Comparison of ENCODE assay signal across 10 cellular contexts in the genomic region with DNA sequence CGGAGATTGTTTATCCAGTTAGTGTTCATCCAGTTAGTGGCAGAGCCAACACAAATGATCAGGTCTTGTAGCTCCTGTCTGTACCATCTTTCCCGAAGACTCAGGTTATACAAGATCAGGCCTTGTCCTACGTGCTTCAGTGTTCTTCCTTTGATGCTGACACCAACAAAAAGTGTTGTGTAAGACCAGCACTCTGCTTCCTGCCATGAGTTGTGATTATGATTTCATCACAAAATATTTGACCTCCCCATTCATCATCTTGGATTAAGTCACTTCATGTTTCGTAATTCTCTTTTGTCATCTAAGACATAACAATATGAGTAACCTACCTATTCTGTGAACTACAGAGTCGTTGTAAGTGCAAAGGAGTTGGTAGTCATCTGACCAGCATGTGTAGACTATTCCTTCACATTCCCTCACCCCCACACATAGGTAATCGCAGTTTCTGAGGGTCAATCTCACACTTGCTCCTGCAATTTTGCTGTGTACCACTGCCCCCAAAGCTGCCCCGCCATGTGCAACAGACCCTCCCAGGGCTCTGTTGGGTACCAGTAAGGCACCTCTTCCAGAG.
A peak's percentile ranks its signal among the peaks of the same experiment; 100 is the strongest.
DNase-seq lines count a peak whose midpoint lies in the region; ATAC-seq and TF ChIP-seq lines count a peak whose summit lies in the region.
"Had no signal": no experiment of that assay in that cellular context is flagged by ENCODE, and none has a peak within 500 bp of the region (broad histone marks: within the 10 kb centered on the region; RNA-seq: fewer than 3 reads in every experiment).

No MANE protein-coding gene starts in this region.

- intact Hi-C loops in lower lobe of right lung (cut with DNase I), result no loop called here
- intact Hi-C loops in prostate gland (cut with DNase I), result no loop called here

- no peak for TF ChIP-seq POLR2A in prostate gland (IDR thresholded peaks at IDR 0.05)

- WGBS in prostate gland, result 73% methylated on average over 7 of the region's 7 CpGs

- H3K4me3 ChIP-seq in AG09309 (ENCODE audit: control insufficient read depth, low read depth, low read length), result no peak overlapping the region
- no peak overlapping the region for H3K4me3 ChIP-seq in astrocyte of the spinal cord (ENCODE audit: low read depth, low read length)
- H3K4me3 ChIP-seq in lower lobe of right lung, result no peak overlapping the region
- H3K4me3 ChIP-seq in prostate gland, result no peak overlapping the region

- no peaks in the 10 kb centered on the region for H3K9me3 ChIP-seq in lower lobe of right lung
- H3K9me3 ChIP-seq in prostate gland, result no peaks in the 10 kb centered on the region

- TF ChIP-seq CTCF in AG09309 (IDR thresholded peaks at IDR 0.05; ENCODE audit: control insufficient read depth, insufficient read depth, low read depth, low read length, missing control alignments), result no peak
- no peak for TF ChIP-seq CTCF in astrocyte of the spinal cord (IDR thresholded peaks at IDR 0.05; ENCODE audit: low read depth, low read length)
- TF ChIP-seq CTCF in lower lobe of right lung (IDR thresholded peaks at IDR 0.05), result no peak
- TF ChIP-seq CTCF in prostate gland (IDR thresholded peaks at IDR 0.05), result no peak

- H3K36me3 ChIP-seq in lower lobe of right lung (no peaks in the 10 kb centered on the region), prostate gland (no peaks in the 10 kb centered on the region)

- H3K27ac ChIP-seq in lower lobe of right lung (no peak overlapping the region), prostate gland (no peak overlapping the region)

- no peaks in the 10 kb centered on the region for H3K4me1 ChIP-seq in lower lobe of right lung
- no peaks in the 10 kb centered on the region for H3K4me1 ChIP-seq in prostate gland (replicated peaks)

- peak; percentile 93 for DNase-seq in AG09309 (ENCODE audit: low read depth)
- peak; percentile 94 for DNase-seq in M059J (ENCODE audit: low read depth)
- peak; percentile 89 for DNase-seq in astrocyte of the spinal cord (ENCODE audit: low read depth, low spot score)
- DNase-seq in lower lobe of right lung, result no peak
- DNase-seq in foreskin melanocyte, result no peak
- no peak for DNase-seq in prostate gland (ENCODE audit: low spot score)
- DNase-seq: CD8-positive, alpha-beta memory T cell; SHP77 treated with DMSO at 0.1 percent for 48 hours had no signal

- peak; percentile 44 to 55 for ATAC-seq in lower lobe of right lung
- ATAC-seq in GM21717 (IDR thresholded peaks at IDR 0.05; ENCODE audit: unreplicated experiment), result no peak
- ATAC-seq in HG02870 (IDR thresholded peaks at IDR 0.05; ENCODE audit: unreplicated experiment), result no peak

- H3K27me3 ChIP-seq in lower lobe of right lung (ENCODE audit: low read depth) (no peaks in the 10 kb centered on the region), prostate gland (replicated peaks; ENCODE audit: insufficient read depth) (no peaks in the 10 kb centered on the region)

- in situ Hi-C loops in astrocyte of the spinal cord (cut with HindIII; ENCODE audit: low sequenced_read_pairs), result no loop called here

Comparison
In these comparisons a context has a peak if more than half of its experiments do, and no peak if none do; other contexts are left out.
1. DNase-seq: peak in AG09309 (single experiment), M059J (single experiment) and astrocyte of the spinal cord (single experiment); none in lower lobe of right lung (single experiment), foreskin melanocyte (single experiment) and prostate gland (single experiment).
2. ATAC-seq: peak in lower lobe of right lung (2 of 2); none in GM21717 (single experiment) and HG02870 (single experiment).